ENCODE assay signal across 1 cellular context in genomic region chr17:81317436-81317821, GRCh38.
TF ChIP-seq lines count a peak whose summit lies in the region.

No MANE protein-coding gene starts in this region.

TF ChIP-seq in HCT116, 20 proteins besides CTCF, POLR2A, EP300 and RAD21 (continued from another document):
- TF ChIP-seq REST (IDR thresholded peaks at IDR 0.05; ENCODE audit: low read depth) (no peak), JUND (IDR thresholded peaks at IDR 0.05) (no peak), SIN3A (IDR thresholded peaks at IDR 0.05; ENCODE audit: low read depth) (no peak), ZNF274 (IDR thresholded peaks at IDR 0.05; ENCODE audit: low read depth, low read length) (no peak), MAX (IDR thresholded peaks at IDR 0.05) (no peak), YY1 (IDR thresholded peaks at IDR 0.05; ENCODE audit: extremely low read depth, insufficient replicate concordance, low read depth, low read length) (no peak), TCF7L2 (IDR thresholded peaks at IDR 0.05; ENCODE audit: borderline replicate concordance, extremely low read depth, insufficient read depth, insufficient read length) (no peak)
